Comparison of ENCODE assay signal across 22 cellular contexts in the genomic region with DNA sequence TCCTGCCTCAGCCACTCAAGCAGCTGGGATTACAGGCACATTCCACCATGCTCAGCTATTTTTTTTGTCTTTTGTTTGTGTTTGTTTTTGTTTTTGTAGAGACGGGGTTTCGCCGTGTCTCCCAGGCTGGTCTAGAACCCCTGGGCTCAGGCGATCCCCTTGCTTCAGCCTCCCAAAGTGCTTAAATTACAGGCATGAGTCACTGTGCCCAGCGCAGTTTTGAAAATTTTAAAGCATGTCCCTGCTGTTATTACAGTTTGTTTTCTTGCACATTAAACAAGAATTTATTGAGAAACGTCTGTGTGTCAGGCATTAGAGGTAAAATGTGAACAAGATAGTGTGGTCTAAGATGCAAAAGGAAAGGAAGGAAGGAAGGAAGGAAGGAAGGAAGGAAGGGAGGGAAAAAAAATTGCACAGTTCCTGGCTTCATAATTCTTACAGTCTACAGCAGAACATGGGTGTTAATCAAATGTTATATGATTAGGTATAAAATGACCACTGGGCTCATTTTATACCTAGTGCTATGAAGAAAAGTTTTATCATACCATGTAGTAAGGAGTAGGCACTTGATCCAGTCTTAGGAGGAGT.
DNase-seq lines count a peak whose midpoint lies in the region; ATAC-seq and TF ChIP-seq lines count a peak whose summit lies in the region.
"Had no signal": no experiment of that assay in that cellular context is flagged by ENCODE, and none has a peak within 500 bp of the region (broad histone marks: within the 10 kb centered on the region; RNA-seq: fewer than 3 reads in every experiment).

No MANE protein-coding gene starts in this region.

- H2AFZ ChIP-seq in mammary epithelial cell (ENCODE audit: low read depth, low read length), result no peak overlapping the region

- no peaks in the 10 kb centered on the region for H3K9me3 Mint-ChIP-seq in MCF 10A (ENCODE audit: unreplicated experiment)

- no peak overlapping the region for H3K4me3 Mint-ChIP-seq in MCF 10A (ENCODE audit: unreplicated experiment)
- H3K4me3 Mint-ChIP-seq: activated CD4-positive, alpha-beta memory T cell treated with anti-CD3 and anti-CD28 coated beads, Interleukin-2, amount 10 ng/mL, durations not matched to agents 7 days and 5 days had no signal

- no peaks in the 10 kb centered on the region for H4K20me1 ChIP-seq in mammary epithelial cell (ENCODE audit: insufficient read depth, low read length)
- H4K20me1 ChIP-seq: BLaER1 treated with 17β-estradiol and CSF1 and Interleukin-3, amounts not matched to agents 10 nM and 100 nM had no signal

- H3K27me3 ChIP-seq in mammary epithelial cell (ENCODE audit: insufficient read depth, low read length), result no peaks in the 10 kb centered on the region
- no peaks in the 10 kb centered on the region for H3K27me3 ChIP-seq in brain microvascular endothelial cell (replicated peaks)
- no peaks in the 10 kb centered on the region for H3K27me3 ChIP-seq in uterus
- H3K27me3 ChIP-seq: BLaER1 treated with 17β-estradiol and CSF1 and Interleukin-3, amounts not matched to agents 10 nM and 100 nM; esophagus squamous epithelium; heart right ventricle had no signal

- WGBS in mammary epithelial cell (ENCODE audit: low coverage, missing lambda C conversion rate), result 70% methylated on average over 6 of the region's 6 CpGs

- no peak overlapping the region for H3K4me3 ChIP-seq in mammary epithelial cell (replicated peaks in 1 of 3; ENCODE audit: insufficient read depth in 1 of 3, low read depth in 2 of 3, low read length in 3 of 3)
- no peak overlapping the region for H3K4me3 ChIP-seq in brain microvascular endothelial cell (ENCODE audit: low read depth, low read length)
- H3K4me3 ChIP-seq in foreskin fibroblast (ENCODE audit: low read depth in 1 of 2, low read length in 2 of 2), result no peak overlapping the region
- no peak overlapping the region for H3K4me3 ChIP-seq in uterus
- H3K4me3 ChIP-seq: BLaER1 treated with 17β-estradiol and CSF1 and Interleukin-3, amounts not matched to agents 10 nM and 100 nM; esophagus squamous epithelium; heart right ventricle had no signal

- POLR2A ChIA-PET in MCF 10A (lab: Yijun Ruan, JAX), result no interaction called here

- no peak overlapping the region for H3K9ac ChIP-seq in mammary epithelial cell (ENCODE audit: insufficient read depth, low read length)
- H3K9ac ChIP-seq: BLaER1 treated with 17β-estradiol and CSF1 and Interleukin-3, amounts not matched to agents 10 nM and 100 nM had no signal

- CTCF ChIA-PET in MCF 10A (lab: Yijun Ruan, JAX) (interaction anchor here (1.2 kb wide), 1 partner anchor 20 kb away, joined by 4 read pairs; no protein-coding TSS in a partner anchor), mammary epithelial cell (lab: Charles Lee; ENCODE audit: low non-redundant PET) (no interaction called here)

- intact Hi-C loops in MCF 10A (cut with micrococcal nuclease), result no loop called here
- intact Hi-C loops in mammary epithelial cell (cut with micrococcal nuclease), result no loop called here
- intact Hi-C loops in sciatic nerve (cut with DNase I), result no loop called here
- intact Hi-C loops in uterus (cut with DNase I; ENCODE audit: low total_unique reads), result no loop called here

- H3K4me1 ChIP-seq in mammary epithelial cell (ENCODE audit: insufficient read depth, low read length) (peaks cover 9% of the 10 kb centered on the region), uterus (peaks cover 0 to 6% of the 10 kb centered on the region in 2 donors)

- DNase-seq in MCF 10A (ENCODE audit: unreplicated experiment) (peak; percentile 59), mammary epithelial cell (no peak), brain microvascular endothelial cell (peak; percentile 51), foreskin fibroblast (peak; percentile 63 to 70), sciatic nerve (ENCODE audit: low spot score) (no peak), G401 (ENCODE audit: low spot score) (no peak), uterus (no peak), NOMO-1 treated with dmso at 0.1 percent for 144 hours (lab: John Stamatoyannopoulos, UW; ENCODE audit: unreplicated experiment) (no peak)
- DNase-seq: activated CD4-positive, alpha-beta memory T cell treated with anti-CD3 and anti-CD28 coated beads, Interleukin-2, amount 10 ng/mL, durations not matched to agents 7 days and 5 days; activated gamma-delta T cell treated with Interleukin-2 at 50 U/mL for 16 hours; activated T-cell treated with anti-CD3 and anti-CD28 coated beads for 4 hours; amygdala; effector CD4-positive, alpha-beta T cell; esophagus squamous epithelium; heart right ventricle; NCI-H1694 treated with DMSO at 0.1 percent for 48 hours; NCI-H526 treated with DMSO at 0.1 percent for 48 hours; occipital lobe; Right ventricle myocardium superior; T-helper 1 cell had no signal

- H3K9me3 ChIP-seq in mammary epithelial cell (replicated peaks; ENCODE audit: insufficient read depth, low read length), result no peaks in the 10 kb centered on the region
- no peaks in the 10 kb centered on the region for H3K9me3 ChIP-seq in uterus
- H3K9me3 ChIP-seq: esophagus squamous epithelium, heart right ventricle had no signal

- TF ChIP-seq POLR2A in uterus (IDR thresholded peaks at IDR 0.05), result no peak

- dilution Hi-C loops in mammary epithelial cell (cut with HindIII; ENCODE audit: low sequenced_read_pairs), result no loop called here

- H3K27ac ChIP-seq in mammary epithelial cell (ENCODE audit: insufficient read depth, low read depth, low read length) (no peak overlapping the region), brain microvascular endothelial cell (no peak overlapping the region), uterus (no peak overlapping the region)
- H3K27ac ChIP-seq: BLaER1 treated with 17β-estradiol and CSF1 and Interleukin-3, amounts not matched to agents 10 nM and 100 nM; esophagus squamous epithelium; HL-60 had no signal

- peaks cover 12% of the 10 kb centered on the region for H3K4me1 Mint-ChIP-seq in MCF 10A (ENCODE audit: insufficient read depth, unreplicated experiment)

- no peaks in the 10 kb centered on the region for H3K79me2 ChIP-seq in mammary epithelial cell (ENCODE audit: insufficient read depth, low read length)

- no peak overlapping the region for H3K4me2 ChIP-seq in mammary epithelial cell (ENCODE audit: insufficient read depth, low read depth, low read length)

- no peaks in the 10 kb centered on the region for H3K27me3 Mint-ChIP-seq in MCF 10A (ENCODE audit: insufficient read depth, unreplicated experiment)

- no peak overlapping the region for H3K27ac Mint-ChIP-seq in MCF 10A (ENCODE audit: low read depth, unreplicated experiment)
- H3K27ac Mint-ChIP-seq: activated CD4-positive, alpha-beta memory T cell treated with anti-CD3 and anti-CD28 coated beads, Interleukin-2, amount 10 ng/mL, durations not matched to agents 7 days and 5 days had no signal

- BruUV-seq in MCF 10A (replicated peaks; lab: Mats Ljungman, UMichigan) (no TSS peak), mammary epithelial cell (replicated peaks; lab: Mats Ljungman, UMichigan) (no TSS peak)

- no peak for TF ChIP-seq CTCF in MCF 10A (IDR thresholded peaks at IDR 0.05; ENCODE audit: unreplicated experiment)
- no peak for TF ChIP-seq CTCF in mammary epithelial cell (conservative IDR thresholded peaks at IDR 0.05 in 1 of 2, IDR thresholded peaks at IDR 0.05 in 1 of 2; ENCODE audit: extremely low read depth in 1 of 2, insufficient read depth in 1 of 2, low read depth in 1 of 2, low read length in 2 of 2)
- no peak for TF ChIP-seq CTCF in brain microvascular endothelial cell (IDR thresholded peaks at IDR 0.05; ENCODE audit: low read depth, low read length, missing control alignments)
- no peak for TF ChIP-seq CTCF in foreskin fibroblast (IDR thresholded peaks at IDR 0.05; ENCODE audit: low read depth, low read length)
- TF ChIP-seq CTCF in uterus (IDR thresholded peaks at IDR 0.05), result no peak

- no peak for ATAC-seq in sciatic nerve
- ATAC-seq: heart right ventricle had no signal

- H3K36me3 ChIP-seq in mammary epithelial cell (ENCODE audit: insufficient read depth, low read length), result no peaks in the 10 kb centered on the region
- no peaks in the 10 kb centered on the region for H3K36me3 ChIP-seq in brain microvascular endothelial cell (replicated peaks)
- H3K36me3 ChIP-seq in uterus, result no peaks in the 10 kb centered on the region
- H3K36me3 ChIP-seq: BLaER1 treated with 17β-estradiol and CSF1 and Interleukin-3, amounts not matched to agents 10 nM and 100 nM; esophagus squamous epithelium; heart right ventricle had no signal

- in situ Hi-C loops in mammary epithelial cell (cut with MboI; ENCODE audit: low sequenced_read_pairs in 2 of 2), result no loop called here
- in situ Hi-C loops in brain microvascular endothelial cell (cut with HindIII; ENCODE audit: low pct_ligation_motif_present, low sequenced_read_pairs), result no loop called here
- in situ Hi-C loops in G401 (cut with HindIII; ENCODE audit: low sequenced_read_pairs), result no loop called here

- no peaks in the 10 kb centered on the region for H3K36me3 Mint-ChIP-seq in MCF 10A (ENCODE audit: insufficient read depth, unreplicated experiment)

Comparison
In these comparisons a context has a peak if more than half of its experiments do, and no peak if none do; other contexts are left out.
1. DNase-seq: peak in MCF 10A (single experiment), brain microvascular endothelial cell (single experiment) and foreskin fibroblast (2 of 2); none in mammary epithelial cell (single experiment), sciatic nerve (single experiment), G401 (single experiment), uterus (0 of 2) and NOMO-1 treated with dmso at 0.1 percent for 144 hours (single experiment).